15 cellular contexts compared by ENCODE assay signal in the genomic region with DNA sequence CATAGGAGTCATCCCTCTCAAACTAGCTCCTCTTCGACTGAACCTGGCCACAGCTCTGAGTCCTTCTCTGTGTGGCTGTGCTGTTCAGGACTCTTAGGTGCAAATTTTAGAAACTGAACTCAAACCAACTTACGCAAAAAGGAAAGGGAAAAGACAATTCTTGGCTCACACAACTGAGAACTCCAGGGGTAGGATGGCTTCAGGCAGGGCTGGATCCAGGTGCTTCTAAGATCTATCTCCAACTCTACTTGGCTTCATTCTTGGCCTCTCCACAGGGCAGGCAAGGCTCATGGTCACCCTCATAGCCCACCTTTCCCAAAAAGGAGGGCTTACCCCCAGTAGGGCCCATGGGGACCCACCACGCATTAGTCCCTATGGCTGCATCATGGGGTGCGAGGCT. TPM values are rescaled to one million over a fixed set of nuclear protein-coding genes. Genes with fewer than 3 reads are reported as not detected.
DNase-seq lines count a peak whose midpoint lies in the region; ATAC-seq, FAIRE-seq and TF ChIP-seq lines count a peak whose summit lies in the region.
"Had no signal": no experiment of that assay in that cellular context is flagged by ENCODE, and none has a peak within 500 bp of the region (broad histone marks: within the 10 kb centered on the region; RNA-seq: fewer than 3 reads in every experiment).

No MANE protein-coding gene starts in this region.

- H3K4me1 ChIP-seq in heart left ventricle (peaks cover 20 to 64% (median 42%) of the 10 kb centered on the region in 12 donors), mesenchymal stem cell (ENCODE audit: control insufficient read depth, insufficient read depth, low read depth, low read length) (peaks cover 53% of the 10 kb centered on the region), testis (peaks cover 40% of the 10 kb centered on the region)

- no peak overlapping the region for H3K14ac ChIP-seq in mesenchymal stem cell (ENCODE audit: low read length in 2 of 2)

- H2AFZ ChIP-seq in mesenchymal stem cell (ENCODE audit: low read depth, low read length): no peak overlapping the region

- peak overlapping the region; percentile 68 for H2AK5ac ChIP-seq in mesenchymal stem cell (ENCODE audit: low read length, severe bottlenecking)

- H3K27ac ChIP-seq in heart left ventricle (peak overlapping the region in 8 of 12 donors; percentile 63 to 86 (median 84)), mesenchymal stem cell (ENCODE audit: low read length, poor library complexity, severe bottlenecking) (no peak overlapping the region), testis (peak overlapping the region; percentile 47 to 80)
- H3K27ac ChIP-seq: 22Rv1 had no signal

- no peak overlapping the region for H3K18ac ChIP-seq in mesenchymal stem cell (ENCODE audit: low read depth in 1 of 2, low read length in 2 of 2)

- no peak overlapping the region for H4K8ac ChIP-seq in mesenchymal stem cell (ENCODE audit: low read length)

- TF ChIP-seq CTCF in heart left ventricle (IDR thresholded peaks at IDR 0.05) (no peak), bronchial epithelial cell (IDR thresholded peaks at IDR 0.05; ENCODE audit: insufficient read depth, low read length, severe bottlenecking) (no peak), testis (IDR thresholded peaks at IDR 0.05) (no peak)

- H3K4me3 ChIP-seq in heart left ventricle: no peak overlapping the region
- no peak overlapping the region for H3K4me3 ChIP-seq in bronchial epithelial cell (ENCODE audit: low read depth, low read length)
- H3K4me3 ChIP-seq in mesenchymal stem cell (ENCODE audit: insufficient read depth in 1 of 2, low read depth in 1 of 2, low read length in 2 of 2): no peak overlapping the region
- no peak overlapping the region for H3K4me3 ChIP-seq in testis
- H3K4me3 ChIP-seq: Peyer's patch had no signal

- no peak overlapping the region for H3K4ac ChIP-seq in mesenchymal stem cell (ENCODE audit: low read depth in 1 of 2, low read length in 2 of 2)

- H3K27me3 ChIP-seq in heart left ventricle (no peaks in the 10 kb centered on the region), bronchial epithelial cell (ENCODE audit: control insufficient read depth, insufficient read depth, low read length) (no peaks in the 10 kb centered on the region), mesenchymal stem cell (ENCODE audit: control insufficient read depth in 1 of 2, insufficient read depth in 1 of 2, low read length in 2 of 2) (no peaks in the 10 kb centered on the region), testis (no peaks in the 10 kb centered on the region)
- H3K27me3 ChIP-seq: Peyer's patch had no signal

- intact Hi-C loops in heart left ventricle (cut with DNase I): no loop called here
- intact Hi-C loops in left ventricle myocardium superior (cut with micrococcal nuclease): no loop called here
- intact Hi-C loops in testis (cut with DNase I; ENCODE audit: low total_unique reads): no loop called here

- peak; percentile 77 for FAIRE-seq in bronchial epithelial cell (lab: Jason Lieb, UNC)
- FAIRE-seq: GM12892, GM19239 had no signal

- no peak for DNase-seq in heart left ventricle
- DNase-seq in left ventricle myocardium superior: no peak
- DNase-seq in bronchial epithelial cell (ENCODE audit: low read depth): no peak
- DNase-seq in mesenchymal stem cell: no peak
- DNase-seq in testis: no peak
- no peak for DNase-seq in KBM-7
- DNase-seq: DND-41, Kasumi-1, NCI-H187 treated with DMSO at 0.1 percent for 48 hours had no signal

- in situ Hi-C loops in KBM-7 (cut with MboI; ENCODE audit: low pct_unique_long_range_greater_than_20kb, low sequenced_read_pairs): loop anchor here (10.0 kb wide), 1 partner anchor 222 kb away; no protein-coding TSS in a partner anchor

- ATAC-seq in heart left ventricle (no peak), left ventricle myocardium superior (no peak), GM21717 (IDR thresholded peaks at IDR 0.05; ENCODE audit: unreplicated experiment) (no peak), GM18502 (IDR thresholded peaks at IDR 0.05; ENCODE audit: poor library complexity, unreplicated experiment) (no peak)

- no peak overlapping the region for H3K23ac ChIP-seq in mesenchymal stem cell (ENCODE audit: low read length in 2 of 2)

- H2BK120ac ChIP-seq in mesenchymal stem cell (ENCODE audit: low read depth, low read length): no peak overlapping the region

- no peak overlapping the region for H2BK15ac ChIP-seq in mesenchymal stem cell (ENCODE audit: low read depth, poor library complexity, severe bottlenecking)

- H3K9me3 ChIP-seq in heart left ventricle: no peaks in the 10 kb centered on the region
- no peaks in the 10 kb centered on the region for H3K9me3 ChIP-seq in mesenchymal stem cell (ENCODE audit: control insufficient read depth, low read length)
- no peaks in the 10 kb centered on the region for H3K9me3 ChIP-seq in testis
- H3K9me3 ChIP-seq: Peyer's patch had no signal

- H2BK12ac ChIP-seq in mesenchymal stem cell (ENCODE audit: low read length in 2 of 2): no peak overlapping the region

- WGBS in heart left ventricle, 4 donors: 90 to 98% (median 91%) methylated on average over 4 of the region's 4 CpGs
- 98% methylated on average over 4 of the region's 4 CpGs for WGBS in mesenchymal stem cell
- 89 to 94% methylated on average over 4 of the region's 4 CpGs for WGBS in testis, 2 donors

- no peak overlapping the region for H2BK5ac ChIP-seq in mesenchymal stem cell (ENCODE audit: low read depth, low read length, poor library complexity, severe bottlenecking)

- H3K36me3 ChIP-seq in heart left ventricle (no peaks in the 10 kb centered on the region), bronchial epithelial cell (ENCODE audit: control insufficient read depth, insufficient read depth, low read length) (no peaks in the 10 kb centered on the region), mesenchymal stem cell (ENCODE audit: control insufficient read depth in 1 of 2, insufficient read depth in 2 of 2, low read depth in 1 of 2, low read length in 2 of 2) (peaks cover 25 to 40% of the 10 kb centered on the region in 2 experiments), testis (ENCODE audit: low read depth, missing control alignments) (no peaks in the 10 kb centered on the region)
- H3K36me3 ChIP-seq: Peyer's patch had no signal

- TF ChIP-seq POLR2A in heart left ventricle (IDR thresholded peaks at IDR 0.05) (no peak), testis (IDR thresholded peaks at IDR 0.05) (no peak)

- H3K4me2 ChIP-seq in mesenchymal stem cell (ENCODE audit: low read length, poor library complexity, severe bottlenecking): no peak overlapping the region

- no peak overlapping the region for H3K9ac ChIP-seq in mesenchymal stem cell (ENCODE audit: low read length)

- no peak overlapping the region for H4K91ac ChIP-seq in mesenchymal stem cell (ENCODE audit: low read length)

- peaks cover 27% of the 10 kb centered on the region for H3K79me1 ChIP-seq in mesenchymal stem cell (replicated peaks; ENCODE audit: low read length, poor library complexity, severe bottlenecking)

RNA-seq across cellular contexts. Expression of a gene that starts 8.1 kb away (rescaled TPM):
- total RNA-seq in heart left ventricle: 100 to 1,000 TPM in 3 of 9 donors, 10 to 100 TPM in 6; 31.5 to 154 (median 60.5) TPM
- 10 to 100 TPM; 56.5 to 88.6 TPM for polyA plus RNA-seq in heart left ventricle
- 65.5 TPM for total RNA-seq in left ventricle myocardium superior
- total RNA-seq in bronchial epithelial cell: 396 and 415 TPM in 2 replicates
- 27.8 TPM for polyA plus RNA-seq in mesenchymal stem cell (2013, experiment 1 of 2)
- 28.1 TPM for polyA plus RNA-seq in mesenchymal stem cell (2013, experiment 2 of 2)
- 100 to 1,000 TPM in 1 of 2 donors, 10 to 100 TPM in 1; 68.5 to 153 TPM for total RNA-seq in testis
- 90.2 TPM for polyA plus RNA-seq in testis (ENCODE audit: insufficient read depth, low read depth, low replicate concordance)
